ENCODE assay signal across 8 cellular contexts in genomic region chr2:211455225-211455841, GRCh38.
DNase-seq lines count a peak whose midpoint lies in the region; ATAC-seq and FAIRE-seq lines count a peak whose summit lies in the region.

No MANE protein-coding gene starts in this region.

- no peak overlapping the region for H2AK5ac ChIP-seq in mesenchymal stem cell (ENCODE audit: low read length, severe bottlenecking)

- H2BK5ac ChIP-seq in mesenchymal stem cell (ENCODE audit: low read depth, low read length, poor library complexity, severe bottlenecking) = no peak overlapping the region

- no peak overlapping the region for H2AFZ ChIP-seq in mesenchymal stem cell (ENCODE audit: low read depth, low read length)

- H3K9ac ChIP-seq in HUES64 (ENCODE audit: low read depth, low read length) (no peak overlapping the region), mesenchymal stem cell (ENCODE audit: low read length) (no peak overlapping the region)

- H3K27me3 Mint-ChIP-seq in immature natural killer cell (ENCODE audit: low read depth in 3 of 3) = peaks cover 0 to 2% (median 0%) of the 10 kb centered on the region in 3 donors

- H3K36me3 ChIP-seq in HUES64 (ENCODE audit: insufficient read depth, low read length) (no peaks in the 10 kb centered on the region), mesenchymal stem cell (ENCODE audit: control insufficient read depth in 1 of 2, insufficient read depth in 2 of 2, low read depth in 1 of 2, low read length in 2 of 2) (no peaks in the 10 kb centered on the region)

- H4K8ac ChIP-seq in mesenchymal stem cell (ENCODE audit: low read length) = no peak overlapping the region

- H3K9me3 ChIP-seq in HUES64 (ENCODE audit: insufficient read depth, low read depth, low read length) (no peaks in the 10 kb centered on the region), mesenchymal stem cell (ENCODE audit: control insufficient read depth, low read length) (no peaks in the 10 kb centered on the region)

- no peak overlapping the region for H2BK15ac ChIP-seq in mesenchymal stem cell (ENCODE audit: low read depth, poor library complexity, severe bottlenecking)

- no peak overlapping the region for H3K4ac ChIP-seq in mesenchymal stem cell (ENCODE audit: low read depth in 1 of 2, low read length in 2 of 2)

- no peak overlapping the region for H3K4me2 ChIP-seq in mesenchymal stem cell (ENCODE audit: low read length, poor library complexity, severe bottlenecking)

- H3K9me3 Mint-ChIP-seq in immature natural killer cell = peaks cover 0 to 6% (median 2%) of the 10 kb centered on the region in 6 donors

- no peak overlapping the region for H4K91ac ChIP-seq in mesenchymal stem cell (ENCODE audit: low read length)

- H3K27me3 ChIP-seq in HUES64 (ENCODE audit: insufficient read depth, low read length) = no peaks in the 10 kb centered on the region
- no peaks in the 10 kb centered on the region for H3K27me3 ChIP-seq in mesenchymal stem cell (ENCODE audit: control insufficient read depth in 1 of 2, insufficient read depth in 1 of 2, low read length in 2 of 2)

- ATAC-seq in GM21390 (IDR thresholded peaks at IDR 0.05; ENCODE audit: unreplicated experiment) = peak; percentile 73

- no peaks in the 10 kb centered on the region for H3K79me1 ChIP-seq in mesenchymal stem cell (replicated peaks; ENCODE audit: low read length, poor library complexity, severe bottlenecking)

- peak; percentile 34 for FAIRE-seq in RCC 7860 (lab: Jason Lieb, UNC)

- no peak overlapping the region for H3K14ac ChIP-seq in mesenchymal stem cell (ENCODE audit: low read length in 2 of 2)

- H2BK12ac ChIP-seq in mesenchymal stem cell (ENCODE audit: low read length in 2 of 2) = no peak overlapping the region

- H3K4me3 ChIP-seq in HUES64 (ENCODE audit: low read length) = no peak overlapping the region
- no peak overlapping the region for H3K4me3 ChIP-seq in mesenchymal stem cell (ENCODE audit: insufficient read depth in 1 of 2, low read depth in 1 of 2, low read length in 2 of 2)

- no peak overlapping the region for H3K4me3 Mint-ChIP-seq in immature natural killer cell

- WGBS in HUES64 = 100% methylated on average over 1 of the region's 1 CpG
- 75% methylated on average over 1 of the region's 1 CpG for WGBS in mesenchymal stem cell

- no peaks in the 10 kb centered on the region for H3K36me3 Mint-ChIP-seq in immature natural killer cell

- no peaks in the 10 kb centered on the region for H3K4me1 Mint-ChIP-seq in immature natural killer cell

- no peak overlapping the region for H3K27ac Mint-ChIP-seq in immature natural killer cell

- H3K4me1 ChIP-seq in HUES64 (ENCODE audit: insufficient read depth, low read length) (peaks cover 10% of the 10 kb centered on the region), mesenchymal stem cell (ENCODE audit: control insufficient read depth, insufficient read depth, low read depth, low read length) (peaks cover 1% of the 10 kb centered on the region)

- H3K27ac ChIP-seq in HUES64 (ENCODE audit: low read depth, low read length) (peak overlapping the region; percentile 10; the same call in 1 of the 2 replicates), mesenchymal stem cell (ENCODE audit: low read length, poor library complexity, severe bottlenecking) (no peak overlapping the region)

- peak; percentile 43 for DNase-seq in SIG-M5 treated with dmso at 0.1 percent for 504 hours (lab: John Stamatoyannopoulos, UW; ENCODE audit: unreplicated experiment)
- DNase-seq in SIG-M5 (lab: John Stamatoyannopoulos, UW) = no peak
- DNase-seq in RCC 7860 (ENCODE audit: low spot score) = peak; percentile 8
- DNase-seq in ecto neural progenitor cell (ENCODE audit: low spot score) = peak; percentile 58
- DNase-seq in mesenchymal stem cell = peak; percentile 50
- no peak for DNase-seq in immature natural killer cell

- H2BK120ac ChIP-seq in mesenchymal stem cell (ENCODE audit: low read depth, low read length) = no peak overlapping the region

- no peak overlapping the region for H3K18ac ChIP-seq in mesenchymal stem cell (ENCODE audit: low read depth in 1 of 2, low read length in 2 of 2)

- H3K23ac ChIP-seq in mesenchymal stem cell (ENCODE audit: low read length in 2 of 2) = no peak overlapping the region

Comparison
In these comparisons a context has a peak if more than half of its experiments do, and no peak if none do; other contexts are left out.
1. DNase-seq: peak in SIG-M5 treated with dmso at 0.1 percent for 504 hours (single experiment), RCC 7860 (single experiment), ecto neural progenitor cell (single experiment) and mesenchymal stem cell (single experiment); none in SIG-M5 (single experiment) and immature natural killer cell (0 of 3).